2 cellular contexts compared by ENCODE assay signal in genomic region chr1:157971723-157972122, GRCh38.
TF ChIP-seq lines count a peak whose summit lies in the region.

No MANE protein-coding gene starts in this region.

TF ChIP-seq in GM23338, 12 proteins besides CTCF, POLR2A, EP300 and RAD21:
- TF ChIP-seq POLR2AphosphoS5 (IDR thresholded peaks at IDR 0.05; ENCODE audit: low read depth) (no peak), NANOG (IDR thresholded peaks at IDR 0.05; ENCODE audit: borderline replicate concordance) (peak; percentile 31; the same call in 1 of the 2 replicates)

TF ChIP-seq in K562, 482 proteins besides CTCF, POLR2A, EP300 and RAD21:
- TF ChIP-seq YY1 (IDR thresholded peaks at IDR 0.05; ENCODE audit: borderline replicate concordance in 1 of 3, control insufficient read depth in 1 of 3, extremely low read depth in 1 of 3, insufficient read depth in 3 of 3, insufficient read length in 1 of 3, insufficient replicate concordance in 2 of 3, low read depth in 1 of 3, low read length in 2 of 3) = no peak
- no peak for TF ChIP-seq C11orf30 (IDR thresholded peaks at IDR 0.05; ENCODE audit: low read depth)
- peak; percentile 21 for TF ChIP-seq ZFP36 (IDR thresholded peaks at IDR 0.05; ENCODE audit: low read depth, low read length, partially characterized antibody)
